Comparison of ENCODE assay signal across 1 cellular context in genomic region chr1:26938004-26938658, GRCh38.
TF ChIP-seq lines count a peak whose summit lies in the region.

No MANE protein-coding gene starts in this region.

TF ChIP-seq in HepG2, 621 proteins besides CTCF, POLR2A, EP300 and RAD21 (continued from another document and continues in another):
- peak; percentile 20 for TF ChIP-seq ZNF407 (CRISPR knock-in tag; IDR thresholded peaks at IDR 0.05; ENCODE audit: not compliant biosample characterization)
- TF ChIP-seq ZNF816 (CRISPR knock-in tag; IDR thresholded peaks at IDR 0.05; ENCODE audit: borderline replicate concordance), result no peak; the same call in 1 of the 2 replicates
- no peak for TF ChIP-seq PCBP2 (optimal IDR thresholded peaks at IDR 0.05; ENCODE audit: low read depth, low read length, poor library complexity, severe bottlenecking)
- TF ChIP-seq MED13 (CRISPR knock-in tag; IDR thresholded peaks at IDR 0.05), result 0 out of 2 replicates have a peak, but pooled peaks have one; percentile 81
- TF ChIP-seq GLI4 (CRISPR knock-in tag; IDR thresholded peaks at IDR 0.05; ENCODE audit: borderline replicate concordance), result no peak
- TF ChIP-seq TBX2 (CRISPR knock-in tag; IDR thresholded peaks at IDR 0.05; ENCODE audit: borderline replicate concordance), result peak; percentile 97
- TF ChIP-seq ZNF598 (CRISPR knock-in tag; IDR thresholded peaks at IDR 0.05; ENCODE audit: borderline replicate concordance), result peak; percentile 28; the same call in 1 of the 2 replicates
- TF ChIP-seq MYNN (CRISPR knock-in tag; IDR thresholded peaks at IDR 0.05; ENCODE audit: low read depth), result no peak
- TF ChIP-seq TCF12 (IDR thresholded peaks at IDR 0.05), result no peak
- peak; percentile 76; the same call in 1 of the 2 replicates for TF ChIP-seq TCF12 (CRISPR knock-in tag; IDR thresholded peaks at IDR 0.05)
- no peak for TF ChIP-seq SRSF1 (optimal IDR thresholded peaks at IDR 0.05; ENCODE audit: low read depth, low read length)
- peak; percentile 93 for TF ChIP-seq ELF3 (CRISPR knock-in tag; IDR thresholded peaks at IDR 0.05)
- TF ChIP-seq SMARCE1 (IDR thresholded peaks at IDR 0.05; ENCODE audit: borderline replicate concordance), result no peak
- no peak for TF ChIP-seq ZNF616 (CRISPR knock-in tag; IDR thresholded peaks at IDR 0.05; ENCODE audit: low read depth)
- peak; percentile 44 for TF ChIP-seq NFYB (CRISPR knock-in tag; IDR thresholded peaks at IDR 0.05)
- 0 out of 2 replicates have a peak, but pooled peaks have one; percentile 19 for TF ChIP-seq ZHX2 (IDR thresholded peaks at IDR 0.05; ENCODE audit: low read depth)
- TF ChIP-seq ZHX2 (CRISPR knock-in tag; IDR thresholded peaks at IDR 0.05; ENCODE audit: borderline replicate concordance), result no peak
- TF ChIP-seq IRF1 (CRISPR knock-in tag; IDR thresholded peaks at IDR 0.05; ENCODE audit: low read depth), result no peak
- no peak for TF ChIP-seq ZNF207 (IDR thresholded peaks at IDR 0.05; ENCODE audit: borderline replicate concordance)
- TF ChIP-seq SNAPC2 (CRISPR knock-in tag; IDR thresholded peaks at IDR 0.05), result peak; percentile 67; the same call in 1 of the 2 replicates
- peak; percentile 88 for TF ChIP-seq CEBPG (CRISPR knock-in tag; IDR thresholded peaks at IDR 0.05)
- peak; percentile 86; the same call in 1 of the 2 replicates for TF ChIP-seq ZNF292 (CRISPR knock-in tag; IDR thresholded peaks at IDR 0.05; ENCODE audit: borderline replicate concordance, low read depth)
- TF ChIP-seq ZNF629 (CRISPR knock-in tag; conservative IDR thresholded peaks at IDR 0.05), result no peak
- TF ChIP-seq GABPA (IDR thresholded peaks at IDR 0.05; ENCODE audit: low read depth, low read length), result no peak
- peak; percentile 73 for TF ChIP-seq GABPA (CRISPR knock-in tag; IDR thresholded peaks at IDR 0.05; ENCODE audit: low read depth)
- TF ChIP-seq ZNF841 (CRISPR knock-in tag; IDR thresholded peaks at IDR 0.05; ENCODE audit: borderline replicate concordance), result no peak
- TF ChIP-seq SALL2 (CRISPR knock-in tag; IDR thresholded peaks at IDR 0.05), result peak; percentile 47; the same call in 1 of the 2 replicates
- TF ChIP-seq ZNF280B (CRISPR knock-in tag; IDR thresholded peaks at IDR 0.05; ENCODE audit: borderline replicate concordance), result no peak
- TF ChIP-seq ZNF652 (CRISPR knock-in tag; IDR thresholded peaks at IDR 0.05; ENCODE audit: borderline replicate concordance, low read depth), result peak; percentile 69; the same call in 1 of the 2 replicates
- TF ChIP-seq ZNF296 (CRISPR knock-in tag; conservative IDR thresholded peaks at IDR 0.05), result no peak
- TF ChIP-seq ZNF776 (CRISPR knock-in tag; IDR thresholded peaks at IDR 0.05), result no peak
- TF ChIP-seq ZGPAT (CRISPR knock-in tag; IDR thresholded peaks at IDR 0.05), result peak; percentile 84
- peak; percentile 64; the same call in 1 of the 2 replicates for TF ChIP-seq NFIC (IDR thresholded peaks at IDR 0.05; ENCODE audit: low read length)
- TF ChIP-seq DNMT1 (CRISPR knock-in tag; IDR thresholded peaks at IDR 0.05), result no peak
- peak; percentile 94 for TF ChIP-seq ZMYM2 (CRISPR knock-in tag; IDR thresholded peaks at IDR 0.05)
- TF ChIP-seq ZNF609 (CRISPR knock-in tag; IDR thresholded peaks at IDR 0.05; ENCODE audit: borderline replicate concordance), result peak; percentile 94
